In the genomic region with DNA sequence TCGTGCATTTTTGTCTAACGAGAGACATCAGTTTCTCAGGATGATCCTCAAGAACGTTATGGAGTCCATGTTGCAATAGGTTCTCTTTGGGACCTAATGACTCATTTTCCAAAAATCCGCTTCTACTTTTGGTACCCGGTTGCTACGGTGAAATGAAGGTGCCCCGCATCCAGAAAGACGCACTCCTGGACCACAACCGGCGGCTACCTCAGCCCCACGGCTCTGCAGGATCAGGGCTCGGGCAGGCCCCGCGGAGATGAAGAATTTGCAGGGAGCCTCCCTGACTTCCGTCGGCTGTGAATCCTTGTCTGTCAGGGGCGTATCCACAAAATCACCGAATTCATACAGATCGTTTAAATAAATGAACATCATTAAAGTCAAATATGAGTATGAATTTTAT, we compare ENCODE assay signal across 19 cellular contexts. TPM values are rescaled to one million over a fixed set of nuclear protein-coding genes. Genes with fewer than 3 reads are reported as not detected.
A peak's percentile ranks its signal among the peaks of the same experiment; 100 is the strongest.
DNase-seq lines count a peak whose midpoint lies in the region; ATAC-seq and TF ChIP-seq lines count a peak whose summit lies in the region.
"Had no signal": no experiment of that assay in that cellular context is flagged by ENCODE, and none has a peak within 500 bp of the region (broad histone marks: within the 10 kb centered on the region; RNA-seq: fewer than 3 reads in every experiment).

No MANE protein-coding gene starts in this region.

- DNase-seq in GM23248 = peak; percentile 16
- no peak for DNase-seq in Panc1 (ENCODE audit: low read depth, low spot score)
- DNase-seq in left lung = peak; percentile 8 to 34
- DNase-seq in progenitor cell of endocrine pancreas (ENCODE audit: low spot score, unreplicated experiment) = no peak
- no peak for DNase-seq in HT-29 (ENCODE audit: low spot score)
- DNase-seq in KBM-7 = no peak
- no peak for DNase-seq in nucleus accumbens (lab: John Stamatoyannopoulos, UW)
- DNase-seq: ACHN, DMS79 treated with DMSO at 0.1 percent for 48 hours, MM.1S, NCI-H1092, NCI-H1436 treated with DMSO at 0.1 percent for 48 hours, NCI-H2029, NCI-H345, NCI-H524 treated with DMSO at 0.1 percent for 48 hours, PC-3 had no signal

- intact Hi-C loops in Panc1 (cut with micrococcal nuclease; ENCODE audit: unreplicated experiment) = no loop called here
- intact Hi-C loops in left lung (cut with DNase I) = no loop called here

- peaks cover 10% of the 10 kb centered on the region; the same call in 1 of the 2 replicates for H3F3A ChIP-seq in GM23248 (ENCODE audit: insufficient read depth)

- H3K36me3 ChIP-seq in GM23248 (ENCODE audit: low read depth) (peaks cover 24% of the 10 kb centered on the region), Panc1 (ENCODE audit: control insufficient read depth, insufficient read depth, low read length) (peaks cover 4% of the 10 kb centered on the region; the same call in 1 of the 2 replicates), left lung (peaks cover 0 to 85% of the 10 kb centered on the region in 2 donors)

- H3K4me3 ChIP-seq in GM23248 (no peak overlapping the region), Panc1 (ENCODE audit: low read depth in 2 of 2, low read length in 2 of 2) (no peak overlapping the region), left lung (no peak overlapping the region)
- H3K4me3 ChIP-seq: HAP-1 had no signal

- no peak overlapping the region for H3K4me2 ChIP-seq in GM23248 (ENCODE audit: unreplicated experiment)

- peak overlapping the region; percentile 73 for H3K27ac Mint-ChIP-seq in progenitor cell of endocrine pancreas

- H3K9me3 ChIP-seq in GM23248 (ENCODE audit: low read depth) (no peaks in the 10 kb centered on the region), Panc1 (ENCODE audit: control insufficient read depth, insufficient read depth, low read depth, low read length) (no peaks in the 10 kb centered on the region), left lung (no peaks in the 10 kb centered on the region)
- H3K9me3 ChIP-seq: HAP-1 had no signal

- no peaks in the 10 kb centered on the region for H4K20me1 ChIP-seq in GM23248 (ENCODE audit: insufficient read depth)

- BruUV-seq in Panc1 (replicated peaks; lab: Mats Ljungman, UMichigan) = TSS peak; percentile 86

- H3K9me2 ChIP-seq in GM23248 (ENCODE audit: insufficient read depth) = no peaks in the 10 kb centered on the region

- no peak overlapping the region for H3K27ac ChIP-seq in GM23248
- H3K27ac ChIP-seq in Panc1 (ENCODE audit: low read length) = no peak overlapping the region
- no peak overlapping the region for H3K27ac ChIP-seq in left lung
- H3K27ac ChIP-seq: C4-2B had no signal

- peaks cover 37% of the 10 kb centered on the region for H3K36me3 Mint-ChIP-seq in progenitor cell of endocrine pancreas (ENCODE audit: insufficient read depth)

- no peaks in the 10 kb centered on the region for H3K9me3 Mint-ChIP-seq in progenitor cell of endocrine pancreas (ENCODE audit: low read depth)

- ATAC-seq in Panc1 = no peak
- ATAC-seq in left lung = no peak
- ATAC-seq: PC-3 had no signal

- CTCF ChIA-PET in Panc1 (lab: Charles Lee) = no interaction called here

- WGBS in GM23248 (ENCODE audit: low coverage in 1 of 2, low lambda C conversion rate in 2 of 2, missing lambda C conversion rate in 2 of 2), 2 experiments = 94 to 95% methylated on average over 19 of the region's 19 CpGs

- H3K4me1 Mint-ChIP-seq in progenitor cell of endocrine pancreas (ENCODE audit: low read depth) = no peaks in the 10 kb centered on the region
- H3K4me1 Mint-ChIP-seq: IgD-negative memory B cell had no signal

- no peak overlapping the region for H3K4me3 Mint-ChIP-seq in progenitor cell of endocrine pancreas (ENCODE audit: low read depth)
- H3K4me3 Mint-ChIP-seq: IgD-negative memory B cell had no signal

- no peaks in the 10 kb centered on the region for H3K4me1 ChIP-seq in GM23248 (ENCODE audit: insufficient read depth)
- H3K4me1 ChIP-seq in Panc1 (ENCODE audit: control insufficient read depth, insufficient read depth, low read length) = no peaks in the 10 kb centered on the region
- no peaks in the 10 kb centered on the region for H3K4me1 ChIP-seq in left lung
- H3K4me1 ChIP-seq: HAP-1 had no signal

- POLR2A ChIA-PET in Panc1 (lab: Charles Lee) = no interaction called here

- H3K79me2 ChIP-seq in GM23248 (ENCODE audit: insufficient read depth) = no peaks in the 10 kb centered on the region

- H3K27me3 Mint-ChIP-seq in progenitor cell of endocrine pancreas = no peaks in the 10 kb centered on the region
- H3K27me3 Mint-ChIP-seq: IgD-negative memory B cell had no signal

- TF ChIP-seq CTCF in Panc1 (IDR thresholded peaks at IDR 0.05) (no peak), left lung (IDR thresholded peaks at IDR 0.05) (no peak), progenitor cell of endocrine pancreas (IDR thresholded peaks at IDR 0.05; ENCODE audit: unreplicated experiment) (no peak)

- H3K27me3 ChIP-seq in GM23248 (replicated peaks; ENCODE audit: insufficient read depth) (no peaks in the 10 kb centered on the region), Panc1 (ENCODE audit: control insufficient read depth, insufficient read depth, low read length) (no peaks in the 10 kb centered on the region), left lung (no peaks in the 10 kb centered on the region)

- no peak overlapping the region for H2AFZ ChIP-seq in GM23248

- in situ Hi-C loops in GM23248 (cut with MboI) = no loop called here
- in situ Hi-C loops in Panc1 (cut with HindIII; ENCODE audit: low pct_unique_long_range_greater_than_20kb, low sequenced_read_pairs) = no loop called here
- in situ Hi-C loops in KBM-7 (cut with MboI; ENCODE audit: low pct_unique_long_range_greater_than_20kb, low sequenced_read_pairs) = no loop called here

- H3K9ac ChIP-seq in GM23248 = no peak overlapping the region

RNA-seq across cellular contexts. Expression of a gene that starts 15.6 kb away (rescaled TPM):
- 32.4 and 34.5 TPM in 2 replicates for total RNA-seq in GM23248 (2014; rRNA removed; shearing (Covaris generic))
- polyA plus RNA-seq in GM23248 (2016; fragmentation: Nextera tagmentation; extraction: Ambion mirVana) = 28.1 TPM in 2 replicates
- total RNA-seq in Panc1 (2021; ENCODE audit: unreplicated experiment) (37.4 TPM), left lung (10 to 100 TPM; 41.0 to 57.8 TPM), progenitor cell of endocrine pancreas (71.1 and 72.7 TPM in 2 replicates)
- 50.3 TPM for polyA plus RNA-seq in Panc1 (2012; ENCODE audit: insufficient read length)
- 111 and 120 TPM in 2 replicates for total RNA-seq in HT-29 (2014; rRNA removed; shearing (Covaris generic))

RNA-seq across cellular contexts. Expression of a gene that starts 21.8 kb away (rescaled TPM):
- total RNA-seq in GM23248 (2014; rRNA removed; shearing (Covaris generic)) = 2.1 and 4.3 TPM in 2 replicates
- 3.3 and 3.4 TPM in 2 replicates for polyA plus RNA-seq in GM23248 (2016; fragmentation: Nextera tagmentation; extraction: Ambion mirVana)
- total RNA-seq in Panc1 (2021; ENCODE audit: unreplicated experiment) = 54.9 TPM
- 95.5 TPM for polyA plus RNA-seq in Panc1 (2012; ENCODE audit: insufficient read length)
- total RNA-seq in left lung = 10 to 100 TPM; 17.0 to 17.8 TPM
- total RNA-seq in progenitor cell of endocrine pancreas = 52.3 and 55.6 TPM in 2 replicates
- total RNA-seq in HT-29 (2014; rRNA removed; shearing (Covaris generic)) = 58.2 and 68.3 TPM in 2 replicates

Comparison
In these comparisons a context has a peak if more than half of its experiments do, and no peak if none do; other contexts are left out.
1. DNase-seq: peak in GM23248 (single experiment) and left lung (2 of 2); none in Panc1 (single experiment), progenitor cell of endocrine pancreas (single experiment), HT-29 (single experiment), KBM-7 (single experiment) and nucleus accumbens (0 of 56).